ENCODE assay signal across 18 cellular contexts in the genomic region with DNA sequence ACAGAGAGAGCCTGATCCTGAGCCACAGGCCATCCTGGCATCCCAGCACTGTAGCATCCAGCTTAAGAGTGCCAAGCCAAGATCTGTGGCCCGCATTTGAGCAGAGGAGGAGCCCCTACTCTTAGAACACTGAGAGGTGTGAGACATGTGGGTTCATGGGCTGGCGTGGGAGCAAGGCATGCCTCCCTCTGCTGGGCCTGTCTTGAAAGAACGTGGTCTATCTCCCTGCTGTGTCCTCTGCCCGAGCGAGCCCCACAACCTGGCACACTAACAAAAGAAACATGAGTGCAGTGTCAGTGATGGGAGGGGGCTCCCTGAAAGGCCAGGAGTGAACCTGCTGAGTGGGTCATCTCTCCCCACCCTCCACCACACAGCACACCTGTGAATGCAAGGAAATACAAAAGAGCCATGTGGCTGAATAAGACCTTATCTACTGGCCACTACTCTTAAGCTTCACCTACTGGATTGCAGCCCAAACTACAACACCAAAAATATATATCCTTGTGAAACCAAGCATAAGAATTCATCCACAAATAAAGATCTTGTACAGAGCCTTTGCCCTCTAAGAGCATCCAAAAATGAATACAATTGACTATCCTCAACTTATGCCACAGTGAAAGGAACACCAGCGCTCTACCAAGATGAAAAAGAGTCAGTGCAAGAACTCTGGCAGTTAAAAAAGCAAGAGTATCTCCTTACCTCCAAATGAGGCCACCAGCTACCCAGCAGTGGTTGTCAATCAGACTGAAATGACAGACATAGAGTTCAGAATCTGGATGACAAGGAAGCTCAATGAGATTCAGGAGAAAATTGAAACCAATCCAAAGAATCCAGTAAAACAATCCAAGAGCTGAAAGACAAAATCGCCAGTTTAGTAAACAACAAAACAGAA.
"Had no signal": no experiment of that assay in that cellular context is flagged by ENCODE, and none has a peak within 500 bp of the region (broad histone marks: within the 10 kb centered on the region; RNA-seq: fewer than 3 reads in every experiment).

No MANE protein-coding gene starts in this region.

- H3K4me3 ChIP-seq: coronary artery, heart left ventricle, lower lobe of right lung, spleen, thoracic aorta had no signal

- H3K27me3 ChIP-seq: heart left ventricle, spleen had no signal

- H3K27ac ChIP-seq: coronary artery, heart left ventricle, lower lobe of right lung, spleen, thoracic aorta had no signal

- H3K4me3 Mint-ChIP-seq: activated CD4-positive, alpha-beta memory T cell treated with anti-CD3 and anti-CD28 coated beads for 36 hours; activated naive CD4-positive, alpha-beta T cell treated with anti-CD3 and anti-CD28 coated beads, Interleukin-2, amount 10 ng/mL, durations not matched to agents 7 days and 5 days; activated T-cell treated with anti-CD3 and anti-CD28 coated beads, Interleukin-2, amount 50 U/mL, for 72 hours; naive B cell; neural crest cell; T-helper 17 cell; type B pancreatic cell had no signal

- H3K27me3 Mint-ChIP-seq: activated CD4-positive, alpha-beta memory T cell treated with anti-CD3 and anti-CD28 coated beads for 36 hours; activated naive CD4-positive, alpha-beta T cell treated with anti-CD3 and anti-CD28 coated beads, Interleukin-2, amount 10 ng/mL, durations not matched to agents 7 days and 5 days; naive B cell; T-helper 17 cell; type B pancreatic cell had no signal

- DNase-seq: activated CD4-positive, alpha-beta memory T cell treated with anti-CD3 and anti-CD28 coated beads for 36 hours; activated CD4-positive, alpha-beta T cell treated with anti-CD3 and anti-CD28 coated beads for 48 hours; activated effector memory CD4-positive, alpha-beta T cell treated with anti-CD3 and anti-CD28 coated beads, Interleukin-2, amount 50 U/mL, for 16 hours; activated naive CD4-positive, alpha-beta T cell treated with anti-CD3 and anti-CD28 coated beads, Interleukin-2, amount 10 ng/mL, durations not matched to agents 7 days and 5 days; activated T-cell treated with anti-CD3 and anti-CD28 coated beads, Interleukin-2, amount 50 U/mL, for 72 hours; cerebellar nuclear complex; heart left ventricle; lower lobe of right lung; naive B cell; spleen; stimulated activated CD4-positive, alpha-beta T cell treated with anti-CD3 and anti-CD28 coated beads, Interleukin-4, amount 100 ng/mL, for 24 hours; stimulated activated naive CD4-positive, alpha-beta T cell treated with Interleukin-2 at 50 U/mL for 16 hours; T-helper 17 cell had no signal

- H3K36me3 ChIP-seq: heart left ventricle, lower lobe of right lung, spleen, thoracic aorta had no signal

- H3K4me1 Mint-ChIP-seq: activated naive CD4-positive, alpha-beta T cell treated with anti-CD3 and anti-CD28 coated beads, Interleukin-2, amount 10 ng/mL, durations not matched to agents 7 days and 5 days; neural crest cell; T-helper 17 cell had no signal

- H3K27ac Mint-ChIP-seq: activated CD4-positive, alpha-beta memory T cell treated with anti-CD3 and anti-CD28 coated beads for 36 hours; activated naive CD4-positive, alpha-beta T cell treated with anti-CD3 and anti-CD28 coated beads, Interleukin-2, amount 10 ng/mL, durations not matched to agents 7 days and 5 days; activated T-cell treated with anti-CD3 and anti-CD28 coated beads, Interleukin-2, amount 50 U/mL, for 72 hours; naive B cell; T-helper 17 cell; type B pancreatic cell had no signal

- H3K4me1 ChIP-seq: heart left ventricle, lower lobe of right lung, spleen had no signal

- H3K9me3 ChIP-seq: thoracic aorta had no signal

- H3K36me3 Mint-ChIP-seq: activated CD4-positive, alpha-beta memory T cell treated with anti-CD3 and anti-CD28 coated beads for 36 hours; activated naive CD4-positive, alpha-beta T cell treated with anti-CD3 and anti-CD28 coated beads, Interleukin-2, amount 10 ng/mL, durations not matched to agents 7 days and 5 days; naive B cell had no signal

- ATAC-seq: activated T-cell treated with anti-CD3 and anti-CD28 coated beads, Interleukin-2, amount 50 U/mL, for 72 hours; heart left ventricle; left lobe of liver; lower lobe of right lung; T-helper 17 cell had no signal
